14 cellular contexts compared by ENCODE assay signal in genomic region chr17:29573871-29574731, GRCh38. TPM values are rescaled to one million over a fixed set of nuclear protein-coding genes. Genes with fewer than 3 reads are reported as not detected.
DNase-seq lines count a peak whose midpoint lies in the region; ATAC-seq and TF ChIP-seq lines count a peak whose summit lies in the region.
"Had no signal": no experiment of that assay in that cellular context is flagged by ENCODE, and none has a peak within 500 bp of the region (broad histone marks: within the 10 kb centered on the region; RNA-seq: fewer than 3 reads in every experiment).

No MANE protein-coding gene starts in this region.

- no peak overlapping the region for H3K4me3 Mint-ChIP-seq in activated naive CD8-positive, alpha-beta T cell treated with anti-CD3 and anti-CD28 coated beads, Interleukin-2, amount 50 U/mL, for 24 hours
- H3K4me3 Mint-ChIP-seq in type B pancreatic cell, result no peak overlapping the region
- H3K4me3 Mint-ChIP-seq: activated T-cell treated with anti-CD3 and anti-CD28 coated beads, Interleukin-2, amount 50 U/mL, for 72 hours had no signal

- peaks cover 11% of the 10 kb centered on the region for H3K4me1 Mint-ChIP-seq in activated naive CD8-positive, alpha-beta T cell treated with anti-CD3 and anti-CD28 coated beads, Interleukin-2, amount 50 U/mL, for 24 hours
- peaks cover 7% of the 10 kb centered on the region for H3K4me1 Mint-ChIP-seq in type B pancreatic cell (ENCODE audit: unreplicated experiment)

- no peaks in the 10 kb centered on the region for H3K27me3 ChIP-seq in right atrium auricular region
- H3K27me3 ChIP-seq in mucosa of rectum (ENCODE audit: control insufficient read depth in 2 of 2, insufficient read depth in 2 of 2, low read length in 2 of 2), result no peaks in the 10 kb centered on the region

- H3K27ac ChIP-seq in right atrium auricular region, result no peak overlapping the region
- peak overlapping the region; percentile 39 to 81 for H3K27ac ChIP-seq in mucosa of rectum (ENCODE audit: low read depth in 2 of 2, low read length in 2 of 2)

- no peak for ATAC-seq in Right ventricle myocardium inferior
- no peak for ATAC-seq in activated naive CD8-positive, alpha-beta T cell treated with anti-CD3 and anti-CD28 coated beads, Interleukin-2, amount 50 U/mL, for 24 hours
- ATAC-seq in HG03521 (IDR thresholded peaks at IDR 0.05; ENCODE audit: unreplicated experiment), result no peak
- no peak for ATAC-seq in HG02642 (IDR thresholded peaks at IDR 0.05; ENCODE audit: poor library complexity, unreplicated experiment)
- ATAC-seq: activated CD4-positive, CD25-positive, alpha-beta regulatory T cell treated with anti-CD3 and anti-CD28 coated beads, Interleukin-2, amount 50 U/mL, for 24 hours; activated T-cell treated with anti-CD3 and anti-CD28 coated beads, Interleukin-2, amount 50 U/mL, for 72 hours; effector memory CD8-positive, alpha-beta T cell had no signal

- H3K9me3 ChIP-seq in right atrium auricular region (no peaks in the 10 kb centered on the region), mucosa of rectum (ENCODE audit: control insufficient read depth in 2 of 2, low read length in 2 of 2) (no peaks in the 10 kb centered on the region)

- H3K4me1 ChIP-seq in right atrium auricular region (peaks cover 0 to 41% of the 10 kb centered on the region in 2 donors), mucosa of rectum (ENCODE audit: control insufficient read depth in 2 of 2, insufficient read depth in 2 of 2, low read length in 2 of 2) (peaks cover 18 to 23% of the 10 kb centered on the region in 2 donors)

- TF ChIP-seq CTCF in right atrium auricular region (IDR thresholded peaks at IDR 0.05) (no peak), type B pancreatic cell (conservative IDR thresholded peaks at IDR 0.05) (no peak)

- H3K36me3 ChIP-seq in right atrium auricular region (peaks cover 54% of the 10 kb centered on the region), mucosa of rectum (ENCODE audit: control insufficient read depth in 2 of 2, insufficient read depth in 2 of 2, low read length in 2 of 2) (peaks cover 26 to 42% of the 10 kb centered on the region in 2 donors)

- peaks cover 15% of the 10 kb centered on the region for H3K36me3 Mint-ChIP-seq in activated naive CD8-positive, alpha-beta T cell treated with anti-CD3 and anti-CD28 coated beads, Interleukin-2, amount 50 U/mL, for 24 hours (ENCODE audit: low read depth)
- H3K36me3 Mint-ChIP-seq in type B pancreatic cell, result peaks cover 6% of the 10 kb centered on the region

- DNase-seq in Right ventricle myocardium inferior (ENCODE audit: missing footprints) (peak; percentile 41), right atrium auricular region (ENCODE audit: low spot score) (no peak), type B pancreatic cell (ENCODE audit: extremely low spot score, unreplicated experiment) (peak; percentile 62), GM19238 (ENCODE audit: insufficient read length, low spot score) (no peak)
- DNase-seq in activated naive CD8-positive, alpha-beta T cell treated with anti-CD3 and anti-CD28 coated beads, Interleukin-2, amount 50 U/mL, for 24 hours, result no peak
- DNase-seq: activated T-cell treated with anti-CD3 and anti-CD28 coated beads, Interleukin-2, amount 50 U/mL, for 72 hours; AML-193; DMS79 treated with DMSO at 0.1 percent for 48 hours; effector memory CD8-positive, alpha-beta T cell; NCI-H1694 treated with DMSO at 0.1 percent for 48 hours had no signal

- H3K9me3 Mint-ChIP-seq in activated naive CD8-positive, alpha-beta T cell treated with anti-CD3 and anti-CD28 coated beads, Interleukin-2, amount 50 U/mL, for 24 hours, result no peaks in the 10 kb centered on the region
- no peaks in the 10 kb centered on the region for H3K9me3 Mint-ChIP-seq in type B pancreatic cell
- H3K9me3 Mint-ChIP-seq: activated T-cell treated with anti-CD3 and anti-CD28 coated beads, Interleukin-2, amount 50 U/mL, for 72 hours; effector memory CD8-positive, alpha-beta T cell had no signal

- no peaks in the 10 kb centered on the region for H3K27me3 Mint-ChIP-seq in activated naive CD8-positive, alpha-beta T cell treated with anti-CD3 and anti-CD28 coated beads, Interleukin-2, amount 50 U/mL, for 24 hours
- peaks cover 2% of the 10 kb centered on the region for H3K27me3 Mint-ChIP-seq in type B pancreatic cell
- H3K27me3 Mint-ChIP-seq: effector memory CD8-positive, alpha-beta T cell had no signal

- intact Hi-C loops in Right ventricle myocardium inferior (cut with DNase I), result no loop called here

- H3K9ac ChIP-seq in mucosa of rectum (ENCODE audit: low read depth in 1 of 2, low read length in 2 of 2), result peak overlapping the region in 1 of 2 donors; percentile 67

- H3K27ac Mint-ChIP-seq in activated naive CD8-positive, alpha-beta T cell treated with anti-CD3 and anti-CD28 coated beads, Interleukin-2, amount 50 U/mL, for 24 hours, result peak overlapping the region; percentile 31
- H3K27ac Mint-ChIP-seq in type B pancreatic cell, result peak overlapping the region; percentile 50

- H3K4me3 ChIP-seq in right atrium auricular region (no peak overlapping the region), mucosa of rectum (ENCODE audit: low read length in 2 of 2) (peak overlapping the region in 1 of 2 donors; percentile 3)

RNA-seq across cellular contexts. Expression of gene TP53I13, which starts 5.6 kb away (rescaled TPM):
- total RNA-seq in Right ventricle myocardium inferior (38.8 TPM), right atrium auricular region (10 to 100 TPM; 48.8 to 67.0 TPM), type B pancreatic cell (ENCODE audit: low replicate concordance) (38.9 and 50.3 TPM in 2 replicates)

RNA-seq across cellular contexts. Expression of gene ABHD15, which starts 7.3 kb away (rescaled TPM):
- total RNA-seq in Right ventricle myocardium inferior, result 7.1 TPM
- total RNA-seq in right atrium auricular region, result 1 to 10 TPM; 9.0 to 9.5 TPM
- 11.6 and 12.2 TPM in 2 replicates for total RNA-seq in type B pancreatic cell (ENCODE audit: low replicate concordance)

RNA-seq across cellular contexts. Expression of gene GIT1, which starts 15.3 kb away (rescaled TPM):
- total RNA-seq in Right ventricle myocardium inferior (33.0 TPM), right atrium auricular region (10 to 100 TPM; 26.7 to 48.1 TPM), type B pancreatic cell (ENCODE audit: low replicate concordance) (44.0 and 66.7 TPM in 2 replicates)

RNA-seq across cellular contexts. Expression of gene ANKRD13B, which starts 18.8 kb away (rescaled TPM):
- total RNA-seq in Right ventricle myocardium inferior, result 9.2 TPM
- total RNA-seq in right atrium auricular region, result 1 to 10 TPM; 6.6 to 8.3 TPM
- 21.0 and 50.5 TPM in 2 replicates for total RNA-seq in type B pancreatic cell (ENCODE audit: low replicate concordance)

RNA-seq across cellular contexts. Expression of gene CORO6, which starts 48.6 kb away (rescaled TPM):
- total RNA-seq in Right ventricle myocardium inferior, result 93.2 TPM
- total RNA-seq in right atrium auricular region, result 10 to 100 TPM; 65.0 to 87.6 TPM
- total RNA-seq in type B pancreatic cell (ENCODE audit: low replicate concordance), result 2.0 and 6.8 TPM in 2 replicates

Comparison
In these comparisons a context has a peak if more than half of its experiments do, and no peak if none do; other contexts are left out.
1. DNase-seq: peak in Right ventricle myocardium inferior (single experiment) and type B pancreatic cell (single experiment); none in right atrium auricular region (single experiment), activated naive CD8-positive, alpha-beta T cell treated with anti-CD3 and anti-CD28 coated beads, Interleukin-2, amount 50 U/mL, for 24 hours (single experiment) and GM19238 (single experiment).
2. H3K27ac ChIP-seq: peak in mucosa of rectum (2 of 2); none in right atrium auricular region (0 of 2).